In genomic region chr2:153872311-153873061, GRCh38 we compare ENCODE assay signal across 9 cellular contexts. TPM values are rescaled to one million over a fixed set of nuclear protein-coding genes. Genes with fewer than 3 reads are reported as not detected.
DNase-seq lines count a peak whose midpoint lies in the region; ATAC-seq and TF ChIP-seq lines count a peak whose summit lies in the region.
"Had no signal": no experiment of that assay in that cellular context is flagged by ENCODE, and none has a peak within 500 bp of the region (broad histone marks: within the 10 kb centered on the region; RNA-seq: fewer than 3 reads in every experiment).

No MANE protein-coding gene starts in this region.

- no peak overlapping the region for H3K4me3 Mint-ChIP-seq in stimulated activated naive CD8-positive, alpha-beta T cell treated with anti-CD3 and anti-CD28 coated beads, Interleukin-15, Interleukin-2, amounts not matched to agents 100 ng/mL and 50 ng/mL, for 24 hours
- H3K4me3 Mint-ChIP-seq in chondrocyte (ENCODE audit: unreplicated experiment), result peak overlapping the region; percentile 58
- H3K4me3 Mint-ChIP-seq in naive thymus-derived CD8-positive, alpha-beta T cell, result peak overlapping the region in 6 of 10 donors; percentile 18 to 69 (median 40)
- peak overlapping the region in 1 of 2 donors; percentile 37 for H3K4me3 Mint-ChIP-seq in activated T-cell treated with anti-CD3 and anti-CD28 coated beads, Interleukin-2, amount 50 U/mL, for 72 hours

- peak overlapping the region; percentile 75 for H3K27ac Mint-ChIP-seq in stimulated activated naive CD8-positive, alpha-beta T cell treated with anti-CD3 and anti-CD28 coated beads, Interleukin-15, Interleukin-2, amounts not matched to agents 100 ng/mL and 50 ng/mL, for 24 hours
- H3K27ac Mint-ChIP-seq in chondrocyte (ENCODE audit: unreplicated experiment), result no peak overlapping the region
- no peak overlapping the region for H3K27ac Mint-ChIP-seq in naive thymus-derived CD8-positive, alpha-beta T cell
- H3K27ac Mint-ChIP-seq in activated T-cell treated with anti-CD3 and anti-CD28 coated beads, Interleukin-2, amount 50 U/mL, for 72 hours, result no peak overlapping the region

- H3K36me3 Mint-ChIP-seq in stimulated activated naive CD8-positive, alpha-beta T cell treated with anti-CD3 and anti-CD28 coated beads, Interleukin-15, Interleukin-2, amounts not matched to agents 100 ng/mL and 50 ng/mL, for 24 hours (ENCODE audit: low read depth), result peaks cover 6% of the 10 kb centered on the region
- H3K36me3 Mint-ChIP-seq in chondrocyte (ENCODE audit: low read depth), result no peaks in the 10 kb centered on the region
- H3K36me3 Mint-ChIP-seq in naive thymus-derived CD8-positive, alpha-beta T cell, result peaks cover 0 to 6% (median 2%) of the 10 kb centered on the region in 3 donors
- H3K36me3 Mint-ChIP-seq in activated T-cell treated with anti-CD3 and anti-CD28 coated beads, Interleukin-2, amount 50 U/mL, for 72 hours (ENCODE audit: insufficient read depth in 2 of 2), result peaks cover 6% of the 10 kb centered on the region in 2 donors

- no peak for DNase-seq in stimulated activated naive CD8-positive, alpha-beta T cell treated with anti-CD3 and anti-CD28 coated beads, Interleukin-15, Interleukin-2, amounts not matched to agents 100 U/mL and 50 U/mL, for 24 hours
- no peak for DNase-seq in chondrocyte (ENCODE audit: low spot score)
- DNase-seq in naive thymus-derived CD8-positive, alpha-beta T cell, result peak in 1 of 10 donors; percentile 34
- no peak for DNase-seq in activated T-cell treated with anti-CD3 and anti-CD28 coated beads, Interleukin-2, amount 50 U/mL, for 72 hours
- DNase-seq: activated CD8-positive, alpha-beta memory T cell treated with anti-CD3 and anti-CD28 coated beads for 24 hours had no signal

- POLR2A ChIA-PET in naive thymus-derived CD8-positive, alpha-beta T cell (lab: Charles Lee), result no interaction called here

- no peak for TF ChIP-seq CTCF in chondrocyte (IDR thresholded peaks at IDR 0.05)

- H3K4me1 Mint-ChIP-seq in stimulated activated naive CD8-positive, alpha-beta T cell treated with anti-CD3 and anti-CD28 coated beads, Interleukin-15, Interleukin-2, amounts not matched to agents 100 ng/mL and 50 ng/mL, for 24 hours (ENCODE audit: low read depth), result peaks cover 5% of the 10 kb centered on the region
- peaks cover 10% of the 10 kb centered on the region for H3K4me1 Mint-ChIP-seq in chondrocyte (ENCODE audit: low read depth)
- peaks cover 0 to 4% (median 2%) of the 10 kb centered on the region in 4 donors for H3K4me1 Mint-ChIP-seq in naive thymus-derived CD8-positive, alpha-beta T cell
- H3K4me1 Mint-ChIP-seq in activated T-cell treated with anti-CD3 and anti-CD28 coated beads, Interleukin-2, amount 50 U/mL, for 72 hours (ENCODE audit: low read depth), result no peaks in the 10 kb centered on the region

- H3K9me3 Mint-ChIP-seq in stimulated activated naive CD8-positive, alpha-beta T cell treated with anti-CD3 and anti-CD28 coated beads, Interleukin-15, Interleukin-2, amounts not matched to agents 100 ng/mL and 50 ng/mL, for 24 hours, result peaks cover 2% of the 10 kb centered on the region
- H3K9me3 Mint-ChIP-seq in chondrocyte (ENCODE audit: low read depth), result no peaks in the 10 kb centered on the region
- peaks cover 0 to 19% (median 3%) of the 10 kb centered on the region in 9 donors for H3K9me3 Mint-ChIP-seq in naive thymus-derived CD8-positive, alpha-beta T cell
- peaks cover 2 to 3% of the 10 kb centered on the region in 2 donors for H3K9me3 Mint-ChIP-seq in activated T-cell treated with anti-CD3 and anti-CD28 coated beads, Interleukin-2, amount 50 U/mL, for 72 hours

- ATAC-seq in stimulated activated naive CD8-positive, alpha-beta T cell treated with anti-CD3 and anti-CD28 coated beads, Interleukin-15, Interleukin-2, amounts not matched to agents 100 U/mL and 50 U/mL, for 24 hours, result no peak
- ATAC-seq in naive thymus-derived CD8-positive, alpha-beta T cell, result no peak
- ATAC-seq in HG03095 (IDR thresholded peaks at IDR 0.05; ENCODE audit: unreplicated experiment) (no peak), HG03520 (IDR thresholded peaks at IDR 0.05; ENCODE audit: unreplicated experiment) (no peak), HG03432 (IDR thresholded peaks at IDR 0.05; ENCODE audit: unreplicated experiment) (no peak)
- no peak for ATAC-seq in activated T-cell treated with anti-CD3 and anti-CD28 coated beads, Interleukin-2, amount 50 U/mL, for 72 hours (replicated peaks in 1 of 2)

- H3K27me3 Mint-ChIP-seq in stimulated activated naive CD8-positive, alpha-beta T cell treated with anti-CD3 and anti-CD28 coated beads, Interleukin-15, Interleukin-2, amounts not matched to agents 100 ng/mL and 50 ng/mL, for 24 hours, result peaks cover 44% of the 10 kb centered on the region
- H3K27me3 Mint-ChIP-seq in chondrocyte (ENCODE audit: low read depth), result peaks cover 51% of the 10 kb centered on the region
- peaks cover 17 to 40% (median 27%) of the 10 kb centered on the region in 5 donors for H3K27me3 Mint-ChIP-seq in naive thymus-derived CD8-positive, alpha-beta T cell
- peaks cover 34% of the 10 kb centered on the region for H3K27me3 Mint-ChIP-seq in activated T-cell treated with anti-CD3 and anti-CD28 coated beads, Interleukin-2, amount 50 U/mL, for 72 hours (ENCODE audit: low read depth)

RNA-seq across cellular contexts. Expression of gene GALNT13, which starts 0.8 kb away (rescaled TPM):
- total RNA-seq in chondrocyte, result 0.46 TPM in 1 of 3 replicates, not detected in the others
- not detected for total RNA-seq in naive thymus-derived CD8-positive, alpha-beta T cell
- not detected for polyA plus RNA-seq in naive thymus-derived CD8-positive, alpha-beta T cell
- not detected for total RNA-seq in activated T-cell treated with anti-CD3 and anti-CD28 coated beads, Interleukin-2, amount 50 U/mL, for 72 hours
